In genomic region chr1:234954613-234955012, GRCh38 we compare ENCODE assay signal across 1 cellular context.
TF ChIP-seq lines count a peak whose summit lies in the region.

No MANE protein-coding gene starts in this region.

TF ChIP-seq in H1, 55 proteins besides CTCF, POLR2A, EP300 and RAD21 (continued from another document):
- TF ChIP-seq CHD7 (IDR thresholded peaks at IDR 0.05; ENCODE audit: insufficient replicate concordance, low read length) (no peak), SP1 (IDR thresholded peaks at IDR 0.05; ENCODE audit: low read depth, low read length) (no peak), HDAC2 (IDR thresholded peaks at IDR 0.05; ENCODE audit: borderline replicate concordance in 1 of 2, low read depth in 2 of 2, low read length in 2 of 2) (no peak), POLR2AphosphoS5 (IDR thresholded peaks at IDR 0.05; ENCODE audit: low read depth, low read length) (no peak), CTBP2 (IDR thresholded peaks at IDR 0.05; ENCODE audit: borderline replicate concordance, insufficient read depth, insufficient read length, low read length) (no peak), POU5F1 (IDR thresholded peaks at IDR 0.05; ENCODE audit: low read depth, low read length) (no peak), KDM1A (IDR thresholded peaks at IDR 0.05; ENCODE audit: borderline replicate concordance, low read length) (no peak), GABPA (IDR thresholded peaks at IDR 0.05; ENCODE audit: borderline replicate concordance, insufficient read depth, low read length) (no peak), E2F6 (IDR thresholded peaks at IDR 0.05) (no peak), YY1 (IDR thresholded peaks at IDR 0.05; ENCODE audit: low read depth, low read length) (no peak), CEBPB (IDR thresholded peaks at IDR 0.05; ENCODE audit: low read depth, low read length) (no peak)
TF ChIP-seq in H1: peak in this region for 0.
